Comparison of ENCODE assay signal across 12 cellular contexts in the genomic region with DNA sequence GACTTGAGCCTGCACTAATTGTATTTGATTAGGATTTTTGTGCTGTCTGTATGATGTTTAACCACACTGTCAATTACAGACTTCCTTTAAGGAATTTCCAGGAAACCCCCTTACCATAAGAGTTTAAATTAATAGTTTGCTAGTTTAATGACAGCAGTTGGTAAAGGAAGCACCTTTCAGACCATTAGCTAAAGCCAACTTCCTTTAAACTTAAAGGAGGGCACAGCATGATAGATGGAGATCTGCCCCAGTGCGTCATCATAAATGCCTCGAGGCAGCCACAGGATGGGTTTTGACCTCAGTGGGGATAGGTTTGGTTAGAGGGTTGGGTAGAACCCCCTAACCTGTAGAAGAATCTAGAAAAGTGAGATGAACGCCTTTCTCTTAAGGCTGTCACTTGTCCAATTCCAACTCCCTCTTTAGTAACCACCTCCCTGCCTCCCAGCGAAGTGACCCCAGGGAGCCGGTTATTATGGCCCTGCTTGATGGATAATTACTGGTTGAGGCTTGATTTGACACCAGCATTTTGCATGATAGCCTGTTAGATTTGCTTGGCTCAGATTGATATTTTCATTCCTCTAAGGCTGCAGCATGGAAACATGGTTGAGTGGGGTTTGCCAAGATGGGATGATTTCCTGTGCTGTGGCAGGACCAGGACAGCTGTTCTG.
DNase-seq lines count a peak whose midpoint lies in the region; FAIRE-seq and TF ChIP-seq lines count a peak whose summit lies in the region.
"Had no signal": no experiment of that assay in that cellular context is flagged by ENCODE, and none has a peak within 500 bp of the region (broad histone marks: within the 10 kb centered on the region; RNA-seq: fewer than 3 reads in every experiment).

No MANE protein-coding gene starts in this region.

- peaks cover 16% of the 10 kb centered on the region for H3K36me3 Mint-ChIP-seq in activated T-helper 1 cell treated with anti-CD3 and anti-CD28 coated beads, Interleukin-12 subunit alpha, Interleukin-12 subunit beta, Interleukin-2, Interleukin-4 antibody, amounts not matched to agents 30 ng/mL and 10 ng/mL and 1 ng/mL, durations not matched to agents 14 hours and 24 hours and 36 hours (ENCODE audit: low read depth)
- H3K36me3 Mint-ChIP-seq: brain had no signal

- no peak for DNase-seq in GM12891 (ENCODE audit: insufficient read length, low spot score)
- DNase-seq in NCI-H2081 (lab: John Stamatoyannopoulos, UW) = peak; percentile 45 to 81
- no peak for DNase-seq in activated T-helper 1 cell treated with anti-CD3 and anti-CD28 coated beads, Interleukin-12 subunit alpha, Interleukin-12 subunit beta, Interleukin-2, Interleukin-4 antibody, amounts not matched to agents 30 ng/mL and 10 ng/mL and 1 ng/mL, durations not matched to agents 14 hours and 24 hours and 36 hours (ENCODE audit: low spot score)
- DNase-seq in stimulated activated CD8-positive, alpha-beta memory T cell treated with anti-CD3 and anti-CD28 coated beads, Interleukin-12 subunit alpha, Interleukin-12 subunit beta, amount 100 ng/mL, for 1 hour (ENCODE audit: low read depth) = peak; percentile 39
- DNase-seq in middle frontal gyrus (ENCODE audit: extremely low spot score, low spot score) = no peak
- DNase-seq in NCI-H187 treated with DMSO at 0.1 percent for 48 hours (lab: John Stamatoyannopoulos, UW) = no peak
- no peak for DNase-seq in NCI-H1092 (lab: John Stamatoyannopoulos, UW)
- DNase-seq: HCEC 1CT; NCI-H1105 treated with DMSO at 0.1 percent for 48 hours; stimulated activated CD4-positive, alpha-beta T cell treated with anti-CD3 and anti-CD28 coated beads, Interleukin-4, amount 100 ng/mL, for 1 hour; WERI-Rb-1 had no signal

- H3K9me3 Mint-ChIP-seq in activated T-helper 1 cell treated with anti-CD3 and anti-CD28 coated beads, Interleukin-12 subunit alpha, Interleukin-12 subunit beta, Interleukin-2, Interleukin-4 antibody, amounts not matched to agents 30 ng/mL and 10 ng/mL and 1 ng/mL, durations not matched to agents 14 hours and 24 hours and 36 hours = no peaks in the 10 kb centered on the region

- peak overlapping the region; percentile 22 for H3K4me3 Mint-ChIP-seq in activated T-helper 1 cell treated with anti-CD3 and anti-CD28 coated beads, Interleukin-12 subunit alpha, Interleukin-12 subunit beta, Interleukin-2, Interleukin-4 antibody, amounts not matched to agents 30 ng/mL and 10 ng/mL and 1 ng/mL, durations not matched to agents 14 hours and 24 hours and 36 hours
- H3K4me3 Mint-ChIP-seq: brain had no signal

- no peaks in the 10 kb centered on the region for H3K27me3 Mint-ChIP-seq in activated T-helper 1 cell treated with anti-CD3 and anti-CD28 coated beads, Interleukin-12 subunit alpha, Interleukin-12 subunit beta, Interleukin-2, Interleukin-4 antibody, amounts not matched to agents 30 ng/mL and 10 ng/mL and 1 ng/mL, durations not matched to agents 14 hours and 24 hours and 36 hours (ENCODE audit: insufficient read depth)
- H3K27me3 Mint-ChIP-seq: brain had no signal

- H3K4me1 Mint-ChIP-seq in activated T-helper 1 cell treated with anti-CD3 and anti-CD28 coated beads, Interleukin-12 subunit alpha, Interleukin-12 subunit beta, Interleukin-2, Interleukin-4 antibody, amounts not matched to agents 30 ng/mL and 10 ng/mL and 1 ng/mL, durations not matched to agents 14 hours and 24 hours and 36 hours (ENCODE audit: low read depth) = peaks cover 96% of the 10 kb centered on the region

- FAIRE-seq in GM12891 (lab: Jason Lieb, UNC) = peak; percentile 52

- intact Hi-C loops in activated T-helper 1 cell treated with anti-CD3 and anti-CD28 coated beads, Interleukin-12 subunit alpha, Interleukin-12 subunit beta, Interleukin-2, Interleukin-4 antibody, amounts not matched to agents 30 ng/mL and 10 ng/mL and 1 ng/mL, durations not matched to agents 14 hours and 24 hours and 36 hours (cut with micrococcal nuclease) = no loop called here

- TF ChIP-seq POLR2A in GM12891 (IDR thresholded peaks at IDR 0.05; ENCODE audit: low read depth, low read length) = no peak

- peak overlapping the region; percentile 11 for H3K27ac Mint-ChIP-seq in activated T-helper 1 cell treated with anti-CD3 and anti-CD28 coated beads, Interleukin-12 subunit alpha, Interleukin-12 subunit beta, Interleukin-2, Interleukin-4 antibody, amounts not matched to agents 30 ng/mL and 10 ng/mL and 1 ng/mL, durations not matched to agents 14 hours and 24 hours and 36 hours

TF ChIP-seq in GM12891, 5 proteins besides CTCF, POLR2A, EP300 and RAD21:
- TF ChIP-seq POU2F2 (IDR thresholded peaks at IDR 0.05; ENCODE audit: low read depth, low read length) = no peak

Comparison
In these comparisons a context has a peak if more than half of its experiments do, and no peak if none do; other contexts are left out.
1. DNase-seq: peak in NCI-H2081 (2 of 2) and stimulated activated CD8-positive, alpha-beta memory T cell treated with anti-CD3 and anti-CD28 coated beads, Interleukin-12 subunit alpha, Interleukin-12 subunit beta, amount 100 ng/mL, for 1 hour (single experiment); none in GM12891 (single experiment), activated T-helper 1 cell treated with anti-CD3 and anti-CD28 coated beads, Interleukin-12 subunit alpha, Interleukin-12 subunit beta, Interleukin-2, Interleukin-4 antibody, amounts not matched to agents 30 ng/mL and 10 ng/mL and 1 ng/mL, durations not matched to agents 14 hours and 24 hours and 36 hours (single experiment), middle frontal gyrus (single experiment), NCI-H187 treated with DMSO at 0.1 percent for 48 hours (single experiment) and NCI-H1092 (single experiment).